In genomic region chr1:80018348-80018747, GRCh38 we compare ENCODE assay signal across 26 cellular contexts.
"Had no signal": no experiment of that assay in that cellular context is flagged by ENCODE, and none has a peak within 500 bp of the region (broad histone marks: within the 10 kb centered on the region; RNA-seq: fewer than 3 reads in every experiment).

No MANE protein-coding gene starts in this region.

- H3K9ac ChIP-seq: neural progenitor cell had no signal

- H3K4me1 ChIP-seq: heart left ventricle, left ventricle myocardium inferior, neural progenitor cell, right atrium auricular region, spleen, stomach, testis, thyroid gland, transverse colon, upper lobe of left lung had no signal

- H3K79me2 ChIP-seq: hepatocyte had no signal

- DNase-seq: heart left ventricle; islet precursor cell; left ventricle myocardium inferior; mesendoderm; naive B cell; natural killer cell; nephron progenitor cell; ovary; spleen; stimulated activated CD4-positive, alpha-beta T cell treated with anti-CD3 and anti-CD28 coated beads, Interleukin-1b, Interleukin-23, amount 100 ng/mL, for 48 hours; stimulated activated CD4-positive, alpha-beta T cell treated with anti-CD3 and anti-CD28 coated beads, Interleukin-2, amount 100 ng/mL, for 48 hours; stimulated activated CD4-positive, alpha-beta T cell treated with anti-CD3 and anti-CD28 coated beads, Interleukin-4, amount 100 ng/mL, for 4 hours; stimulated activated CD8-positive, alpha-beta memory T cell treated with anti-CD3 and anti-CD28 coated beads, Interleukin-4, amount 100 ng/mL, for 48 hours; stimulated activated naive CD8-positive, alpha-beta T cell treated with anti-CD3 and anti-CD28 coated beads, Interleukin-15, Interleukin-2, amounts not matched to agents 100 U/mL and 50 U/mL, for 24 hours; stomach; testis; thyroid gland; transverse colon; upper lobe of left lung had no signal

- H3K27me3 ChIP-seq: heart left ventricle, hepatocyte, neural progenitor cell, ovary, right atrium auricular region, spleen, stomach, testis, thyroid gland, transverse colon, upper lobe of left lung had no signal

- H3K9me3 ChIP-seq: heart left ventricle, left ventricle myocardium inferior, ovary, right atrium auricular region, spleen, stomach, testis, thyroid gland, transverse colon, upper lobe of left lung had no signal

- ATAC-seq: heart left ventricle; natural killer cell; sciatic nerve; stimulated activated memory B cell treated with anti-CD40 and anti-IgM and Interleukin-4, amounts not matched to agents 10 μg/mL and 1 μg/mL and 100 μg/mL, for 72 hours; stimulated activated naive CD8-positive, alpha-beta T cell treated with anti-CD3 and anti-CD28 coated beads, Interleukin-15, Interleukin-2, amounts not matched to agents 100 U/mL and 50 U/mL, for 24 hours had no signal

- H3K4me2 ChIP-seq: hepatocyte, neural progenitor cell had no signal

- H3K36me3 ChIP-seq: heart left ventricle, left ventricle myocardium inferior, neural progenitor cell, ovary, right atrium auricular region, spleen, stomach, thyroid gland, transverse colon, upper lobe of left lung had no signal

- H3K27ac ChIP-seq: heart left ventricle, hepatocyte, left ventricle myocardium inferior, neural progenitor cell, ovary, right atrium auricular region, skin epidermis, spleen, stomach, testis, thyroid gland, transverse colon, upper lobe of left lung had no signal

- H3K4me3 ChIP-seq: heart left ventricle, hepatocyte, left ventricle myocardium inferior, lung, neural progenitor cell, ovary, right atrium auricular region, skin epidermis, spleen, stomach, testis, thyroid gland, transverse colon, upper lobe of left lung had no signal

- H2AFZ ChIP-seq: hepatocyte, neural progenitor cell had no signal
